Comparison of ENCODE assay signal across 14 cellular contexts in the genomic region with DNA sequence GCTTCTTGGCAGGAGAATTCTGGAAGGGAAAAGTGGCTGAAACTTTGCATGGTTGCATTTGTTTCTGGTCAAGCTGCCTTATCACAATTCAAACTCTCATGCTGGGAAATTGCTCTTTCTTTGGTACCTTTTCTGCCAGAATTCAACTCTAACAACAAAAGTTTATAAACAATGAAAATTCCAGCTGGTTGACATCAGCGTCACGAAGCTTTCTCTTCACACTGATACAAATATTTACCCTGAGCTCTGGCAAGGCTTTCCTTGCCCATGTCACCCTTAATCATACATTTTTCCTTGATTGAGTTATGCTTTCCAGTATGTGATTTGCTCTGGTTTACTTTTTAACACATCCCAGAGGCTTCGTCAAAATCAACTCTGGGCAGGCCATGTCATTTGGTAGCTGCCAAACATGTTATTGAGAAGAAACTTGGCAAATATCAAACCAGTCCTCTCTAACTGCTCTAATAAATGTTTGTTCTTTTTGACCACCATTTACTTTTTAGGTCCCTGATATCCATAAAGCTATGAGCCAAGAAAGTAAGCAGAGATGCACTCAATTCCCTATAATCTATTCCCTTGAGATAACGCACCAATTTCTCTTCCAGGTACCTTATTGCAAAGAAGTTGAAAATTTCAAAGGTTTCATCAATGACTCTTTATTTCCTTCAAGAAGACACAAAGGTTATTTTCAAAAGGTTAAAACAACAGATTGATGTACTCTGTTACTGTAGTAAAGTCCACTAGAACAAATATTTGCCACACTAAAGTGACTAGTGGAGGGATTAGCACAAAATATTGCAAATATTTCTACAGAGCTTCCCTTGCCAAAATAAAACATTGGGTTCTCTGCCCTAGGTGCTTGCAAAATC.
DNase-seq lines count a peak whose midpoint lies in the region; ATAC-seq and TF ChIP-seq lines count a peak whose summit lies in the region.
"Had no signal": no experiment of that assay in that cellular context is flagged by ENCODE, and none has a peak within 500 bp of the region (broad histone marks: within the 10 kb centered on the region; RNA-seq: fewer than 3 reads in every experiment).

No MANE protein-coding gene starts in this region.

- H2AK5ac ChIP-seq in mesenchymal stem cell (ENCODE audit: low read length, severe bottlenecking) = no peak overlapping the region

- H3K4me1 ChIP-seq in mesenchymal stem cell (ENCODE audit: control insufficient read depth, insufficient read depth, low read depth, low read length) = no peaks in the 10 kb centered on the region

- ATAC-seq in GM21526 (IDR thresholded peaks at IDR 0.05; ENCODE audit: low FRiP score, unreplicated experiment) = no peak
- no peak for ATAC-seq in HG02623 (IDR thresholded peaks at IDR 0.05; ENCODE audit: unreplicated experiment)
- ATAC-seq in HG02759 (IDR thresholded peaks at IDR 0.05; ENCODE audit: unreplicated experiment) = no peak
- ATAC-seq: stimulated activated memory B cell treated with anti-CD40 and anti-IgM and Interleukin-4, amounts not matched to agents 10 μg/mL and 1 μg/mL and 100 μg/mL, for 72 hours had no signal

- peak; percentile 50 for DNase-seq in AG08395 (ENCODE audit: low spot score)
- DNase-seq in dermis blood vessel endothelial cell = peak; percentile 88
- DNase-seq in mesenchymal stem cell = peak; percentile 57
- DNase-seq in activated gamma-delta T cell treated with Interleukin-2 at 50 U/mL for 16 hours = no peak
- DNase-seq: activated B cell treated with CpG ODN at 0.5 μM for 24 hours; activated naive CD4-positive, alpha-beta T cell treated with Interleukin-2 at 50 U/mL for 16 hours; C1 segment of cervical spinal cord; NCI-H1048; stimulated activated CD4-positive, alpha-beta T cell treated with anti-CD3 and anti-CD28 coated beads, Interleukin-12 subunit alpha, Interleukin-12 subunit beta, amount 100 ng/mL, for 4 hours had no signal

- no peaks in the 10 kb centered on the region for H3K9me3 ChIP-seq in mesenchymal stem cell (ENCODE audit: control insufficient read depth, low read length)

- no peak overlapping the region for H2BK5ac ChIP-seq in mesenchymal stem cell (ENCODE audit: low read depth, low read length, poor library complexity, severe bottlenecking)

- no peaks in the 10 kb centered on the region for H3K79me1 ChIP-seq in mesenchymal stem cell (replicated peaks; ENCODE audit: low read length, poor library complexity, severe bottlenecking)

- H3K27me3 ChIP-seq in mesenchymal stem cell (ENCODE audit: control insufficient read depth in 1 of 2, insufficient read depth in 1 of 2, low read length in 2 of 2) = no peaks in the 10 kb centered on the region

- no peak for TF ChIP-seq EP300 in Ishikawa (IDR thresholded peaks at IDR 0.05; ENCODE audit: borderline replicate concordance)

- H2BK120ac ChIP-seq in mesenchymal stem cell (ENCODE audit: low read depth, low read length) = no peak overlapping the region

- H3K14ac ChIP-seq in mesenchymal stem cell (ENCODE audit: low read length in 2 of 2) = no peak overlapping the region

- 26% methylated on average over 4 of the region's 4 CpGs for WGBS in mesenchymal stem cell

- H3K36me3 ChIP-seq in mesenchymal stem cell (ENCODE audit: control insufficient read depth in 1 of 2, insufficient read depth in 2 of 2, low read depth in 1 of 2, low read length in 2 of 2) = no peaks in the 10 kb centered on the region

- no peak overlapping the region for H2BK15ac ChIP-seq in mesenchymal stem cell (ENCODE audit: low read depth, poor library complexity, severe bottlenecking)

- H3K4me2 ChIP-seq in mesenchymal stem cell (ENCODE audit: low read length, poor library complexity, severe bottlenecking) = peak overlapping the region; percentile 21

- TF ChIP-seq RAD21 in Ishikawa (IDR thresholded peaks at IDR 0.05; ENCODE audit: low read depth) = no peak

- H4K91ac ChIP-seq in mesenchymal stem cell (ENCODE audit: low read length) = no peak overlapping the region

- H2AFZ ChIP-seq in mesenchymal stem cell (ENCODE audit: low read depth, low read length) = no peak overlapping the region

- H2BK12ac ChIP-seq in mesenchymal stem cell (ENCODE audit: low read length in 2 of 2) = no peak overlapping the region

- H4K8ac ChIP-seq in mesenchymal stem cell (ENCODE audit: low read length) = no peak overlapping the region

- H3K18ac ChIP-seq in mesenchymal stem cell (ENCODE audit: low read depth in 1 of 2, low read length in 2 of 2) = no peak overlapping the region

- H3K23ac ChIP-seq in mesenchymal stem cell (ENCODE audit: low read length in 2 of 2) = no peak overlapping the region

- H3K4me3 ChIP-seq in mesenchymal stem cell (ENCODE audit: insufficient read depth in 1 of 2, low read depth in 1 of 2, low read length in 2 of 2) = no peak overlapping the region

- no peak overlapping the region for H3K4ac ChIP-seq in mesenchymal stem cell (ENCODE audit: low read depth in 1 of 2, low read length in 2 of 2)

- peak overlapping the region; percentile 29 for H3K27ac ChIP-seq in mesenchymal stem cell (ENCODE audit: low read length, poor library complexity, severe bottlenecking)

- H3K9ac ChIP-seq in mesenchymal stem cell (ENCODE audit: low read length) = peak overlapping the region; percentile 50

TF ChIP-seq in Ishikawa, 13 proteins besides CTCF, POLR2A, EP300 and RAD21:
- TF ChIP-seq NFIC (IDR thresholded peaks at IDR 0.05) (peak; percentile 16; the same call in 1 of the 2 replicates), TEAD4 (IDR thresholded peaks at IDR 0.05) (0 out of 2 replicates have a peak, but pooled peaks have one; percentile 12), FOXM1 (IDR thresholded peaks at IDR 0.05; ENCODE audit: borderline replicate concordance, low read depth) (no peak)
